In genomic region chr9:94612071-94612470, GRCh38 we compare ENCODE assay signal across 1 cellular context.
TF ChIP-seq lines count a peak whose summit lies in the region.

No MANE protein-coding gene starts in this region.

TF ChIP-seq in H1, 55 proteins besides CTCF, POLR2A, EP300 and RAD21:
- TF ChIP-seq KDM4A (IDR thresholded peaks at IDR 0.05; ENCODE audit: low read depth, low read length, severe bottlenecking) = no peak
- no peak for TF ChIP-seq POU5F1 (IDR thresholded peaks at IDR 0.05; ENCODE audit: low read depth, low read length)
- TF ChIP-seq NRF1 (IDR thresholded peaks at IDR 0.05; ENCODE audit: low read depth, low read length) = no peak
- no peak for TF ChIP-seq JUN (IDR thresholded peaks at IDR 0.05; ENCODE audit: low read depth, low read length)
- no peak for TF ChIP-seq SP4 (IDR thresholded peaks at IDR 0.05; ENCODE audit: low read length)
- no peak for TF ChIP-seq E2F6 (IDR thresholded peaks at IDR 0.05)
- TF ChIP-seq GABPA (IDR thresholded peaks at IDR 0.05; ENCODE audit: borderline replicate concordance, insufficient read depth, low read length) = no peak
- no peak for TF ChIP-seq CTBP2 (IDR thresholded peaks at IDR 0.05; ENCODE audit: borderline replicate concordance, insufficient read depth, insufficient read length, low read length)
- TF ChIP-seq RNF2 (IDR thresholded peaks at IDR 0.05; ENCODE audit: borderline replicate concordance, low read depth, low read length, missing control alignments, poor library complexity, severe bottlenecking) = no peak
- no peak for TF ChIP-seq TBP (IDR thresholded peaks at IDR 0.05; ENCODE audit: low read depth, low read length)
- no peak for TF ChIP-seq SIN3A (conservative IDR thresholded peaks at IDR 0.05 in 1 of 2, IDR thresholded peaks at IDR 0.05 in 1 of 2; ENCODE audit: low read depth in 1 of 2, low read length in 2 of 2)
- TF ChIP-seq BACH1 (IDR thresholded peaks at IDR 0.05; ENCODE audit: low read length) = no peak
- TF ChIP-seq CEBPB (IDR thresholded peaks at IDR 0.05; ENCODE audit: low read depth, low read length) = no peak
- TF ChIP-seq HDAC6 (IDR thresholded peaks at IDR 0.05; ENCODE audit: low read depth, low read length) = no peak
TF ChIP-seq in H1: peak in this region for 0.
